26 cellular contexts compared by ENCODE assay signal in the genomic region with DNA sequence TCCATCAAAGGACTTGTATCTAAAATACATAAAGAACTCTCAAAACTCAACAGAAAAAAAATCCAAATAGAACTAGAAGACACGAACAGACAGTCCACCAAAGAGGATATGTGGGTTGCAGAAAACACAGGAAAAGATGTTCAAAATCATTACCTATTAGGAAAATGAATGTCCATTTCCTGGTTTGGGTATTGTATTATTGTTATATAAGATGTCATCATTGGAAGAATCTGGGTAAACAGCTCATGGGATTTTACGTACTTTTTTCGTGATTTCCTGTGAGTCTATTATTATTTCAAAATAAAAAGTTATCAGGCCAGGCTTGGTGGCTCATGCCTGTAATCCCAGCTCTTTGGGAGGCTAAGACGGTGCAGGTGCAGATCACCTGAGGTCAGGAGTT. TPM values are rescaled to one million over a fixed set of nuclear protein-coding genes. Genes with fewer than 3 reads are reported as not detected.
DNase-seq lines count a peak whose midpoint lies in the region; TF ChIP-seq lines count a peak whose summit lies in the region.
"Had no signal": no experiment of that assay in that cellular context is flagged by ENCODE, and none has a peak within 500 bp of the region (broad histone marks: within the 10 kb centered on the region; RNA-seq: fewer than 3 reads in every experiment).

No MANE protein-coding gene starts in this region.

- H3K4me1 ChIP-seq in adrenal gland (replicated peaks in 1 of 2) = peaks cover 0 to 3% of the 10 kb centered on the region in 2 donors
- H3K4me1 ChIP-seq in endodermal cell (ENCODE audit: control insufficient read depth, insufficient read depth, low read length) = no peaks in the 10 kb centered on the region
- H3K4me1 ChIP-seq in effector memory CD4-positive, alpha-beta T cell (ENCODE audit: control insufficient read depth, insufficient read depth, low read length, poor library complexity, severe bottlenecking) = peaks cover 21% of the 10 kb centered on the region
- H3K4me1 ChIP-seq: BE2C had no signal

- peak overlapping the region; percentile 32 for H3K4me2 ChIP-seq in SU-DHL-6 (ENCODE audit: low read depth, low read length, poor library complexity, severe bottlenecking)
- H3K4me2 ChIP-seq: BLaER1 had no signal

- H3K9me2 ChIP-seq in SU-DHL-6 (replicated peaks; ENCODE audit: insufficient read depth, low read length) = no peaks in the 10 kb centered on the region

- intact Hi-C loops in adrenal gland (cut with DNase I) = no loop called here

- H3K9me3 ChIP-seq in SU-DHL-6 (ENCODE audit: insufficient read depth, low read length) = no peaks in the 10 kb centered on the region
- H3K9me3 ChIP-seq in adrenal gland (replicated peaks in 1 of 3) = no peaks in the 10 kb centered on the region
- no peaks in the 10 kb centered on the region for H3K9me3 ChIP-seq in endodermal cell (ENCODE audit: control insufficient read depth, low read length)
- no peaks in the 10 kb centered on the region for H3K9me3 ChIP-seq in effector memory CD4-positive, alpha-beta T cell (ENCODE audit: control insufficient read depth, low read length)
- H3K9me3 ChIP-seq: BE2C, BLaER1 had no signal

- DNase-seq in adrenal gland (peak in 1 of 7 donors; percentile 8), endodermal cell (peak; percentile 10), NCI-H82 treated with DMSO at 0.1 percent for 48 hours (lab: John Stamatoyannopoulos, UW; ENCODE audit: unreplicated experiment) (no peak), HCEC 1CT (no peak)
- DNase-seq in effector memory CD4-positive, alpha-beta T cell = no peak
- DNase-seq: 8988T; ACHN; BE2C; C1 segment of cervical spinal cord; CD4-positive, alpha-beta memory T cell; CD4-positive, CD25-positive, alpha-beta regulatory T cell; CD8-positive, alpha-beta memory T cell; COR-L47; DMS 273 treated with DMSO at 0.1 percent for 48 hours; DMS153; DMS53; DMS79; DND-41; EL; GDM1 had no signal

- no peak overlapping the region for H3K27ac Mint-ChIP-seq in endodermal cell
- H3K27ac Mint-ChIP-seq: CD4-positive, CD25-positive, alpha-beta regulatory T cell; CD8-positive, alpha-beta memory T cell had no signal

- H3K4me3 Mint-ChIP-seq in endodermal cell = no peak overlapping the region
- H3K4me3 Mint-ChIP-seq: CD4-positive, alpha-beta memory T cell; CD8-positive, alpha-beta memory T cell had no signal

- H2AFZ ChIP-seq in SU-DHL-6 (ENCODE audit: low read depth, low read length, severe bottlenecking) = no peak overlapping the region

- 36 to 91% (median 88%) methylated on average over 4 of the region's 4 CpGs for WGBS in adrenal gland, 4 donors
- 94 to 95% methylated on average over 3 to 4 of the region's 4 CpGs for WGBS in endodermal cell (ENCODE audit: insufficient coverage in 1 of 2, insufficient read length in 1 of 2), 2 experiments

- H3K27ac ChIP-seq in SU-DHL-6 (ENCODE audit: low read depth, low read length) (peak overlapping the region; percentile 75), adrenal gland (peak overlapping the region in 3 of 5 donors; percentile 44 to 88 (median 49)), endodermal cell (ENCODE audit: low read depth, low read length) (no peak overlapping the region)
- no peak overlapping the region for H3K27ac ChIP-seq in effector memory CD4-positive, alpha-beta T cell (ENCODE audit: insufficient read depth, low read length, poor library complexity, severe bottlenecking)
- H3K27ac ChIP-seq: BLaER1 had no signal

- no peak for TF ChIP-seq POLR2A in adrenal gland (IDR thresholded peaks at IDR 0.05)

- TF ChIP-seq CTCF in SU-DHL-6 (IDR thresholded peaks at IDR 0.05; ENCODE audit: insufficient read depth, low read length, poor library complexity, severe bottlenecking) = no peak
- no peak for TF ChIP-seq CTCF in adrenal gland (IDR thresholded peaks at IDR 0.05)
- TF ChIP-seq CTCF in endodermal cell (conservative IDR thresholded peaks at IDR 0.05) = no peak

- H3K36me3 Mint-ChIP-seq in endodermal cell (ENCODE audit: low read depth) = peaks cover 1% of the 10 kb centered on the region
- H3K36me3 Mint-ChIP-seq: CD14-positive monocyte; CD4-positive, alpha-beta memory T cell; CD4-positive, CD25-positive, alpha-beta regulatory T cell; CD8-positive, alpha-beta memory T cell had no signal

- H3K27me3 ChIP-seq in SU-DHL-6 (ENCODE audit: low read length) (no peaks in the 10 kb centered on the region), adrenal gland (no peaks in the 10 kb centered on the region), endodermal cell (ENCODE audit: control insufficient read depth, insufficient read depth, low read length, poor library complexity, severe bottlenecking) (no peaks in the 10 kb centered on the region)
- no peaks in the 10 kb centered on the region for H3K27me3 ChIP-seq in effector memory CD4-positive, alpha-beta T cell (replicated peaks; ENCODE audit: control insufficient read depth, insufficient read depth, low read length, poor library complexity, severe bottlenecking)
- H3K27me3 ChIP-seq: BE2C, BLaER1 had no signal

- H4K20me1 ChIP-seq in SU-DHL-6 (ENCODE audit: low read depth, low read length) = no peaks in the 10 kb centered on the region
- H4K20me1 ChIP-seq: BLaER1 had no signal

- H3K4me3 ChIP-seq in SU-DHL-6 (ENCODE audit: insufficient read depth, low read length, poor library complexity, severe bottlenecking) (no peak overlapping the region), adrenal gland (no peak overlapping the region), endodermal cell (ENCODE audit: low read length) (no peak overlapping the region)
- no peak overlapping the region for H3K4me3 ChIP-seq in effector memory CD4-positive, alpha-beta T cell (ENCODE audit: insufficient read depth, low read depth, low read length, poor library complexity, severe bottlenecking)
- H3K4me3 ChIP-seq: BLaER1, GM12878 had no signal

- H3F3A ChIP-seq in SU-DHL-6 (ENCODE audit: insufficient read depth) = peaks cover 27% of the 10 kb centered on the region

- no peaks in the 10 kb centered on the region for H3K79me2 ChIP-seq in SU-DHL-6 (ENCODE audit: insufficient read depth, low read length)

- H3K9ac ChIP-seq in SU-DHL-6 (ENCODE audit: low read length) (no peak overlapping the region), endodermal cell (ENCODE audit: extremely low read depth, low read length, poor library complexity, severe bottlenecking) (no peak overlapping the region)
- H3K9ac ChIP-seq: BLaER1 had no signal

- no peaks in the 10 kb centered on the region for H3K36me3 ChIP-seq in SU-DHL-6 (ENCODE audit: low read length)
- no peaks in the 10 kb centered on the region for H3K36me3 ChIP-seq in adrenal gland (replicated peaks in 1 of 2)
- no peaks in the 10 kb centered on the region for H3K36me3 ChIP-seq in endodermal cell (ENCODE audit: control insufficient read depth, insufficient read depth, low read length)
- no peaks in the 10 kb centered on the region for H3K36me3 ChIP-seq in effector memory CD4-positive, alpha-beta T cell (ENCODE audit: control insufficient read depth, insufficient read depth, low read length)
- H3K36me3 ChIP-seq: BE2C, BLaER1 had no signal

- peaks cover 3% of the 10 kb centered on the region for H3K27me3 Mint-ChIP-seq in endodermal cell (ENCODE audit: insufficient read depth)

- peaks cover 2% of the 10 kb centered on the region for H3K4me1 Mint-ChIP-seq in endodermal cell
- H3K4me1 Mint-ChIP-seq: CD14-positive monocyte had no signal

- H3K9me3 Mint-ChIP-seq in endodermal cell = peaks cover 13% of the 10 kb centered on the region
- H3K9me3 Mint-ChIP-seq: CD4-positive, alpha-beta memory T cell; CD4-positive, CD25-positive, alpha-beta regulatory T cell had no signal

RNA-seq across cellular contexts. Expression of a gene that starts 9.2 kb away (rescaled TPM):
- total RNA-seq in adrenal gland (1 to 10 TPM in 2 of 8 donors, under 1 TPM in 5, not detected in 1; 0.12 to 4.7 (median 0.55) TPM), endodermal cell (not detected)
- 1 to 10 TPM in 2 of 3 donors, under 1 TPM in 1; 0.29 to 9.3 (median 7.4) TPM for polyA plus RNA-seq in adrenal gland
- polyA plus RNA-seq in endodermal cell (2013, experiment 1 of 2) = not detected
- polyA plus RNA-seq in endodermal cell (2013, experiment 2 of 2) = not detected
- total RNA-seq: A673, G401, GM12878 had no signal

RNA-seq across cellular contexts. Expression of a gene that starts 40.7 kb away (rescaled TPM):
- total RNA-seq in adrenal gland = 100 to 1,000 TPM; 260 to 523 (median 363) TPM
- 100 to 1,000 TPM; 116 to 481 (median 200) TPM for polyA plus RNA-seq in adrenal gland
- 100 to 1,000 TPM; 226 to 235 TPM for total RNA-seq in endodermal cell
- polyA plus RNA-seq in endodermal cell (2013, experiment 1 of 2) = 162 TPM
- 156 TPM for polyA plus RNA-seq in endodermal cell (2013, experiment 2 of 2)

RNA-seq across cellular contexts. Expression of a gene that starts 59.5 kb away (rescaled TPM):
- total RNA-seq in adrenal gland = 100 to 1,000 TPM in 1 of 8 donors, 10 to 100 TPM in 7; 62.7 to 107 (median 89.0) TPM
- 10 to 100 TPM; 17.5 to 67.3 (median 19.4) TPM for polyA plus RNA-seq in adrenal gland
- 10 to 100 TPM; 13.9 to 16.8 TPM for total RNA-seq in endodermal cell
- polyA plus RNA-seq in endodermal cell (2013, experiment 1 of 2) = 22.7 TPM
- polyA plus RNA-seq in endodermal cell (2013, experiment 2 of 2) = 19.5 TPM

Comparison
In these comparisons a context has a peak if more than half of its experiments do, and no peak if none do; other contexts are left out.
1. H3K27ac ChIP-seq: peak in SU-DHL-6 (single experiment) and adrenal gland (3 of 5); none in endodermal cell (single experiment) and effector memory CD4-positive, alpha-beta T cell (single experiment).